Comparison of ENCODE assay signal across 14 cellular contexts in the genomic region with DNA sequence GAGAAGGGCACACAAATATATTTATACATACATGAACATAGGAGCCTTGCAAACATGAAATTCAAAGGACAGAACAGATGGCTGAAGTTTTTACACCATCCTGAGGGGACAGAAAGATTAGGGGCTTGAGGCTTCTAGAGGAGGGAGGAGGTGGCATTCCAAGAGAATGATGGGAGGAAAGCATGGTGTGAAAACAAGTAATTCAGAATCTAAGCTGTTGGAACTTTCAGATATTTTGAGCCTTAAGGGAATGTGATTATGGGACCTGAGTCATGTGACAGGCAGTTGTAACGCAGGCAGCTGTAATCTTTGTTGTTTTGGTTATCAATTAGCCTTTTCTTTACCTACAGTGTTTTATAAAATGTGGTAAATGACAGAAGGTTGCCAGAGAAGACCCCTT.
DNase-seq lines count a peak whose midpoint lies in the region; ATAC-seq and TF ChIP-seq lines count a peak whose summit lies in the region.
"Had no signal": no experiment of that assay in that cellular context is flagged by ENCODE, and none has a peak within 500 bp of the region (broad histone marks: within the 10 kb centered on the region; RNA-seq: fewer than 3 reads in every experiment).

No MANE protein-coding gene starts in this region.

- no peaks in the 10 kb centered on the region for H4K20me1 ChIP-seq in smooth muscle cell (ENCODE audit: low read depth)

- TF ChIP-seq CTCF in smooth muscle cell (IDR thresholded peaks at IDR 0.05; ENCODE audit: borderline replicate concordance, insufficient read depth, poor library complexity, severe bottlenecking) = no peak
- no peak for TF ChIP-seq CTCF in omental fat pad (IDR thresholded peaks at IDR 0.05)

- no peak overlapping the region for H2AFZ ChIP-seq in smooth muscle cell (ENCODE audit: low read depth)

- H3K79me2 ChIP-seq in smooth muscle cell (ENCODE audit: low read depth) = no peaks in the 10 kb centered on the region

- WGBS in smooth muscle cell (ENCODE audit: low lambda C conversion rate) = 8% methylated on average over 1 of the region's 1 CpG

- H3K36me3 ChIP-seq in HUES6 (ENCODE audit: control insufficient read depth, insufficient read depth, low read length) = no peaks in the 10 kb centered on the region
- no peaks in the 10 kb centered on the region for H3K36me3 ChIP-seq in adipocyte (ENCODE audit: control insufficient read depth, insufficient read depth, low read length, severe bottlenecking)
- H3K36me3 ChIP-seq in smooth muscle cell (ENCODE audit: low read depth) = no peaks in the 10 kb centered on the region
- H3K36me3 ChIP-seq: ascending aorta, right atrium auricular region had no signal

- H3K27me3 ChIP-seq in HUES6 (ENCODE audit: control insufficient read depth, insufficient read depth, low read length) (no peaks in the 10 kb centered on the region), adipocyte (replicated peaks; ENCODE audit: control insufficient read depth, insufficient read depth, low read length) (no peaks in the 10 kb centered on the region), smooth muscle cell (ENCODE audit: low read depth) (no peaks in the 10 kb centered on the region)
- H3K27me3 ChIP-seq: ascending aorta, right atrium auricular region had no signal

- peaks cover 52% of the 10 kb centered on the region for H3K4me1 ChIP-seq in HUES6 (ENCODE audit: control insufficient read depth, insufficient read depth, low read length)
- H3K4me1 ChIP-seq in adipocyte (ENCODE audit: control insufficient read depth, insufficient read depth, low read length) = peaks cover 34% of the 10 kb centered on the region
- H3K4me1 ChIP-seq in smooth muscle cell (ENCODE audit: low read depth) = peaks cover 30% of the 10 kb centered on the region
- H3K4me1 ChIP-seq: right atrium auricular region had no signal

- peak overlapping the region; percentile 56 for H3K9ac ChIP-seq in HUES6 (ENCODE audit: low read length)
- peak overlapping the region; percentile 72 for H3K9ac ChIP-seq in adipocyte (ENCODE audit: low read length)
- no peak overlapping the region for H3K9ac ChIP-seq in smooth muscle cell (ENCODE audit: low read depth)

- ATAC-seq in omental fat pad (ENCODE audit: low FRiP score) (no peak), GM19328 (IDR thresholded peaks at IDR 0.05; ENCODE audit: unreplicated experiment) (no peak)
- ATAC-seq: activated CD4-positive, alpha-beta T cell treated with anti-CD3 and anti-CD28 coated beads for 36 hours had no signal

- H3K4me3 ChIP-seq in HUES6 (ENCODE audit: low read depth, low read length) (peak overlapping the region; percentile 10; the same call in 1 of the 2 replicates), adipocyte (ENCODE audit: low read length) (no peak overlapping the region), smooth muscle cell (no peak overlapping the region)
- H3K4me3 ChIP-seq: ascending aorta, right atrium auricular region had no signal

- H3K9me3 ChIP-seq in HUES6 (ENCODE audit: control insufficient read depth, insufficient read depth, low read depth, low read length) (no peaks in the 10 kb centered on the region), adipocyte (ENCODE audit: control insufficient read depth, low read length) (peaks cover 5% of the 10 kb centered on the region), smooth muscle cell (replicated peaks; ENCODE audit: low read depth) (no peaks in the 10 kb centered on the region)
- H3K9me3 ChIP-seq: ascending aorta, right atrium auricular region had no signal

- DNase-seq in adipocyte (ENCODE audit: low read depth) = no peak
- peak; percentile 57 for DNase-seq in kidney tubule cell (ENCODE audit: low spot score)
- DNase-seq in smooth muscle cell (lab: John Stamatoyannopoulos, UW; ENCODE audit: unreplicated experiment) = no peak
- DNase-seq in omental fat pad (ENCODE audit: low spot score) = no peak
- no peak for DNase-seq in DMS153 (lab: John Stamatoyannopoulos, UW)
- DNase-seq: activated CD4-positive, alpha-beta T cell treated with anti-CD3 and anti-CD28 coated beads for 36 hours; CD4-positive, alpha-beta T cell; hypothalamus; NCI-H187; substantia nigra had no signal

- H3K27ac ChIP-seq in HUES6 (ENCODE audit: low read depth, low read length) (peak overlapping the region; percentile 94), smooth muscle cell (ENCODE audit: low read depth) (peak overlapping the region; percentile 30)
- H3K27ac ChIP-seq: ascending aorta, right atrium auricular region had no signal

- no peaks in the 10 kb centered on the region for H3F3A ChIP-seq in smooth muscle cell (ENCODE audit: low read depth)

- no peak overlapping the region for H3K4me2 ChIP-seq in smooth muscle cell
